In the genomic region with DNA sequence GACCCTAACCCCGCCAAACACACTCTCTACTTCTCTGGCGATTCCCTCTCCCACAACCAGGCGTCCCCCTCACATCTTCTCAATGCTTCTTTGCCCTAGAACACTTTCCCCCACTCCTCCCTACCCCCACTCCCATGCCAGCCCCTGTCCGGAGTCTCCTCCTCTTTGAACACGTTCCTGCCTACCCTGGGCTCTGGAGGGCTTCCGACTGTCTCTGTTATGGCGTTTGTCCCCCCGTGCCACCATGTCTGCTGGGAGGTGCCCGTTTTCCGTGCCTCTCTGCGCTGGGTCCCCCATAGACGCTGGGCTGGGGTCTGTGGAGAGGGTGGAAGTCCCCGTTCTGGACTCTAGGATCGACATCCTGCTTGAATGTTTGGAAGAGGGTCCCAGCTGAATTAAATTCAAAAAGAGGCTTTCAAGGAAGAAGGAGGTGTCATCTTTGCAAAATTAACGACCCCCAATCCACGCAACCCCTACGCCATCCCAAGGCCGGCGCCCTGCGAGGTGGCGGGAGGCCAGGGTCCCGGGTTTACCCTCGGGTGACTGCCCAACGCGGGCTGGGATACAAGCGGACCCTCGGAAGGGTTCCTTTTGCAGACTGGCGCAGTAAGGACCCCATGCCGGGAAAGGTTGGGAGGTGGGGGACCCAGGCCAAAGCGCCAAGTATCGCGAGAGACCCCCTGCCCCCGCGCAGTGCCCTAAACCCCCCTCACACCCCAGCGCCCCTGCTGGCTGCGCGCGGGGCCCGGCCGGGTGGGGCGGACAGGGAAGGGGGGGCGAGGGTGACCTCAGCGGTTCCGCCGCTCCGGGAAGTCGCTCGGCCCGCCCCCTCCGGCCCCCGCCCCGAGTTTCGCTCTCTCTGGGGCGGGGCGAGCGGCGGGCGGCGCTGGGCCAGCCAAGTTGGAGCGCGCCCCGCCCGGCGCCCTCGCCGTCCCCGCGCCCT, we compare ENCODE assay signal across 1 cellular context.
TF ChIP-seq lines count a peak whose summit lies in the region.

No MANE protein-coding gene starts in this region.

TF ChIP-seq in IMR-90, 13 proteins besides CTCF, POLR2A, EP300 and RAD21:
- TF ChIP-seq MAZ (IDR thresholded peaks at IDR 0.05; ENCODE audit: borderline replicate concordance, low read depth, low read length) (peak; percentile 92), RFX5 (IDR thresholded peaks at IDR 0.05; ENCODE audit: low read depth, low read length) (no peak)
